Comparison of ENCODE assay signal across 11 cellular contexts in genomic region chr20:34300809-34301586, GRCh38. TPM values are rescaled to one million over a fixed set of nuclear protein-coding genes. Genes with fewer than 3 reads are reported as not detected.
DNase-seq lines count a peak whose midpoint lies in the region; ATAC-seq and TF ChIP-seq lines count a peak whose summit lies in the region.
"Had no signal": no experiment of that assay in that cellular context is flagged by ENCODE, and none has a peak within 500 bp of the region (broad histone marks: within the 10 kb centered on the region; RNA-seq: fewer than 3 reads in every experiment).

No MANE protein-coding gene starts in this region.

- in situ Hi-C loops in GM23248 (cut with MboI) = loop anchor here (25.0 kb wide), 1 partner anchor 411 kb away; the partner anchor contains the start of gene TP53INP2

- H3F3A ChIP-seq in GM23248 (ENCODE audit: insufficient read depth) = peaks cover 7% of the 10 kb centered on the region; the same call in 1 of the 2 replicates

- peak overlapping the region; percentile 85 for H3K4me2 ChIP-seq in GM23248 (ENCODE audit: unreplicated experiment)

- H3K36me3 ChIP-seq in ACC112 (ENCODE audit: insufficient read depth, low read length) (no peaks in the 10 kb centered on the region), GM23248 (ENCODE audit: low read depth) (no peaks in the 10 kb centered on the region), RWPE2 (ENCODE audit: low read depth) (peaks cover 57% of the 10 kb centered on the region), right atrium auricular region (no peaks in the 10 kb centered on the region)
- H3K36me3 ChIP-seq: gastroesophageal sphincter had no signal

- no peaks in the 10 kb centered on the region for H3K9me2 ChIP-seq in GM23248 (ENCODE audit: insufficient read depth)

- H3K27me3 ChIP-seq in ACC112 (ENCODE audit: insufficient read depth, low read length) (no peaks in the 10 kb centered on the region), GM23248 (replicated peaks; ENCODE audit: insufficient read depth) (no peaks in the 10 kb centered on the region), RWPE2 (ENCODE audit: insufficient read depth, poor library complexity, severe bottlenecking) (no peaks in the 10 kb centered on the region), right atrium auricular region (no peaks in the 10 kb centered on the region)
- H3K27me3 ChIP-seq: gastroesophageal sphincter had no signal

- DNase-seq in GM23248 (peak; percentile 23), RWPE2 (ENCODE audit: low spot score) (no peak), right atrium auricular region (ENCODE audit: low spot score) (no peak), DMS153 treated with DMSO at 0.1 percent for 48 hours (lab: John Stamatoyannopoulos, UW; ENCODE audit: unreplicated experiment) (no peak), DMS114 treated with DMSO at 0.1 percent for 48 hours (lab: John Stamatoyannopoulos, UW; ENCODE audit: unreplicated experiment) (no peak)
- DNase-seq in stimulated activated naive CD4-positive, alpha-beta T cell treated with Interleukin-2 at 50 U/mL for 16 hours (lab: John Stamatoyannopoulos, UW) = no peak
- DNase-seq: activated gamma-delta T cell treated with Interleukin-2 at 50 U/mL for 16 hours had no signal

- H3K9me3 ChIP-seq in GM23248 (ENCODE audit: low read depth) (no peaks in the 10 kb centered on the region), RWPE2 (ENCODE audit: severe bottlenecking) (no peaks in the 10 kb centered on the region), right atrium auricular region (no peaks in the 10 kb centered on the region)
- H3K9me3 ChIP-seq: gastroesophageal sphincter had no signal

- H3K4me3 ChIP-seq in ACC112 (ENCODE audit: low read depth, low read length) = peak overlapping the region; percentile 87; the same call in 1 of the 2 replicates
- no peak overlapping the region for H3K4me3 ChIP-seq in GM23248
- no peak overlapping the region for H3K4me3 ChIP-seq in RWPE2 (ENCODE audit: severe bottlenecking)
- H3K4me3 ChIP-seq in right atrium auricular region = no peak overlapping the region
- H3K4me3 ChIP-seq: gastroesophageal sphincter, skin epidermis had no signal

- no peaks in the 10 kb centered on the region for H4K20me1 ChIP-seq in GM23248 (ENCODE audit: insufficient read depth)

- no peak overlapping the region for H3K9ac ChIP-seq in GM23248

- H3K27ac ChIP-seq in ACC112 (ENCODE audit: low read depth, low read length) (no peak overlapping the region), GM23248 (no peak overlapping the region), RWPE2 (ENCODE audit: poor library complexity, severe bottlenecking) (peak overlapping the region; percentile 70), right atrium auricular region (peak overlapping the region; percentile 32 to 36)
- H3K27ac ChIP-seq: gastroesophageal sphincter had no signal

- H3K4me1 ChIP-seq in ACC112 (ENCODE audit: control insufficient read depth, insufficient read depth, low read length, unreplicated experiment) (peaks cover 24% of the 10 kb centered on the region), GM23248 (ENCODE audit: insufficient read depth) (peaks cover 12% of the 10 kb centered on the region), RWPE2 (ENCODE audit: insufficient read depth, poor library complexity, severe bottlenecking) (peaks cover 26% of the 10 kb centered on the region), right atrium auricular region (peaks cover 0 to 30% of the 10 kb centered on the region in 2 donors)

- H2AFZ ChIP-seq in ACC112 (ENCODE audit: low read length, unreplicated experiment) (no peak overlapping the region), GM23248 (no peak overlapping the region)

- peaks cover 46% of the 10 kb centered on the region for H3K79me2 ChIP-seq in ACC112 (ENCODE audit: control insufficient read depth, insufficient read depth, low read length, unreplicated experiment)
- peaks cover 53% of the 10 kb centered on the region for H3K79me2 ChIP-seq in GM23248 (ENCODE audit: insufficient read depth)

- ATAC-seq in RWPE2 (ENCODE audit: low read depth) = no peak
- no peak for ATAC-seq in HG03378 (IDR thresholded peaks at IDR 0.05; ENCODE audit: unreplicated experiment)
- ATAC-seq: gastroesophageal sphincter had no signal

- WGBS in GM23248 (ENCODE audit: low coverage in 1 of 2, low lambda C conversion rate in 2 of 2, missing lambda C conversion rate in 2 of 2), 2 experiments = 50 to 55% methylated on average over 7 of the region's 7 CpGs

- no peak for TF ChIP-seq CTCF in RWPE2 (IDR thresholded peaks at IDR 0.05; ENCODE audit: poor library complexity, severe bottlenecking)
- TF ChIP-seq CTCF in right atrium auricular region (IDR thresholded peaks at IDR 0.05) = no peak

RNA-seq across cellular contexts. Expression of gene AHCY, which starts 2.2 kb away (rescaled TPM):
- 82.6 and 115 TPM in 2 replicates for total RNA-seq in GM23248 (2014; rRNA removed; shearing (Covaris generic))
- polyA plus RNA-seq in GM23248 (2016; fragmentation: Nextera tagmentation; extraction: Ambion mirVana) = 53.7 and 53.8 TPM in 2 replicates
- total RNA-seq in right atrium auricular region = 10 to 100 TPM; 51.9 to 59.7 TPM

RNA-seq across cellular contexts. Expression of gene ASIP, which starts 59.8 kb away (rescaled TPM):
- not detected in 2 replicates for total RNA-seq in GM23248 (2014; rRNA removed; shearing (Covaris generic))
- not detected in 2 replicates for polyA plus RNA-seq in GM23248 (2016; fragmentation: Nextera tagmentation; extraction: Ambion mirVana)
- total RNA-seq in right atrium auricular region = 1 to 10 TPM in 1 of 2 donors, not detected in 1; 2.7 TPM

Comparison
In these comparisons a context has a peak if more than half of its experiments do, and no peak if none do; other contexts are left out.
1. H3K27ac ChIP-seq: peak in RWPE2 (single experiment) and right atrium auricular region (2 of 2); none in ACC112 (single experiment) and GM23248 (single experiment).